15 cellular contexts compared by ENCODE assay signal in the genomic region with DNA sequence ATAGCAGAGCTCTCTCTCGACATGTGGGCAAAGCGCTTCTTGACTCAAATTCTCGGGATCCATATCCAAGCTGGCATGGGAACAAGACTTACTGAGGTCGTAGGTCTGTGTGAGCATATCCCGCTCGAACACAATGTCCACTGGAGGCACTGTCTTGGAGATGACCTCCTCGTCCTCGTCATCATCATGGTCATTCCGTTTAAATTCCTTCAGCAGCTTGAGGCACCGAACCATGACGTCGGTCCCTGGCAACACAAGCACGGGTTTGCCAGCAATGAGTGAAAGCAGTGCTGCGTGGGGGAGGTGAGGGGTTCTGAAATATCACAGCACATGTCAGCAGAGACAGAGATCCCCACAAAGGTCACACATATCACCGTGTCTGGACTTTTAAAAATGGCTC. TPM values are rescaled to one million over a fixed set of nuclear protein-coding genes. Genes with fewer than 3 reads are reported as not detected.
DNase-seq lines count a peak whose midpoint lies in the region; ATAC-seq and TF ChIP-seq lines count a peak whose summit lies in the region.
"Had no signal": no experiment of that assay in that cellular context is flagged by ENCODE, and none has a peak within 500 bp of the region (broad histone marks: within the 10 kb centered on the region; RNA-seq: fewer than 3 reads in every experiment).

No MANE protein-coding gene starts in this region.

- peak overlapping the region; percentile 23 for H3K27ac ChIP-seq in cardiac muscle cell
- H3K27ac ChIP-seq in left lung, result no peak overlapping the region
- H3K27ac ChIP-seq: 22Rv1; BLaER1 treated with 17β-estradiol and CSF1 and Interleukin-3, amounts not matched to agents 10 nM and 100 nM; breast epithelium; transverse colon had no signal

- H3K4me3 ChIP-seq in cardiac muscle cell (no peak overlapping the region), left lung (no peak overlapping the region)
- H3K4me3 ChIP-seq: BLaER1 treated with 17β-estradiol and CSF1 and Interleukin-3, amounts not matched to agents 10 nM and 100 nM; breast epithelium; transverse colon had no signal

- H3K36me3 ChIP-seq in cardiac muscle cell (peaks cover 30% of the 10 kb centered on the region), left lung (peaks cover 6 to 96% of the 10 kb centered on the region in 2 donors)

- no peak for DNase-seq in Right ventricle myocardium inferior (ENCODE audit: missing footprints)
- DNase-seq in cardiac septum (ENCODE audit: low spot score), result no peak
- peak in 1 of 2 donors; percentile 35 for DNase-seq in cardiac muscle cell (ENCODE audit: low read depth in 1 of 2, low spot score in 1 of 2)
- no peak for DNase-seq in left lung
- DNase-seq in NCI-H2081 treated with DMSO at 0.1 percent for 48 hours (lab: John Stamatoyannopoulos, UW), result no peak
- DNase-seq: activated CD4-positive, alpha-beta T cell treated with anti-CD3 and anti-CD28 coated beads for 36 hours; activated naive CD4-positive, alpha-beta T cell treated with Interleukin-2 at 50 U/mL for 16 hours; NCI-H345; transverse colon had no signal

- H3K4me1 ChIP-seq in cardiac muscle cell (ENCODE audit: low read depth) (no peaks in the 10 kb centered on the region), left lung (no peaks in the 10 kb centered on the region)
- H3K4me1 ChIP-seq: BLaER1 treated with 17β-estradiol and CSF1 and Interleukin-3, amounts not matched to agents 10 nM and 100 nM; breast epithelium; transverse colon had no signal

- H3K9me3 ChIP-seq in cardiac muscle cell (ENCODE audit: low read depth) (no peaks in the 10 kb centered on the region), left lung (no peaks in the 10 kb centered on the region)
- H3K9me3 ChIP-seq: BLaER1 treated with 17β-estradiol and CSF1 and Interleukin-3, amounts not matched to agents 10 nM and 100 nM; breast epithelium; transverse colon had no signal

- H3K36me3 Mint-ChIP-seq in nephron (ENCODE audit: low read depth), result peaks cover 81% of the 10 kb centered on the region

- ATAC-seq in Right ventricle myocardium inferior (peak; percentile 61), HG02981 (IDR thresholded peaks at IDR 0.05; ENCODE audit: unreplicated experiment) (no peak), left lung (no peak), GM21515 (IDR thresholded peaks at IDR 0.05; ENCODE audit: unreplicated experiment) (no peak)
- ATAC-seq: activated CD4-positive, alpha-beta T cell treated with anti-CD3 and anti-CD28 coated beads for 36 hours had no signal

- H3K9me3 Mint-ChIP-seq in nephron, result peaks cover 2% of the 10 kb centered on the region

- H3K4me1 Mint-ChIP-seq in nephron, result peaks cover 5% of the 10 kb centered on the region
- H3K4me1 Mint-ChIP-seq: activated CD4-positive, alpha-beta T cell treated with anti-CD3 and anti-CD28 coated beads for 36 hours had no signal

- H3K27me3 ChIP-seq in cardiac muscle cell (no peaks in the 10 kb centered on the region), left lung (no peaks in the 10 kb centered on the region)
- H3K27me3 ChIP-seq: BLaER1 treated with 17β-estradiol and CSF1 and Interleukin-3, amounts not matched to agents 10 nM and 100 nM; breast epithelium; transverse colon had no signal

- TF ChIP-seq CTCF in cardiac muscle cell (IDR thresholded peaks at IDR 0.05; ENCODE audit: low read depth, low read length), result no peak
- TF ChIP-seq CTCF in nephron (IDR thresholded peaks at IDR 0.05; ENCODE audit: unreplicated experiment in 3 of 3), result peak in 2 of 3 experiments; percentile 15 to 20
- no peak for TF ChIP-seq CTCF in left lung (IDR thresholded peaks at IDR 0.05)

- intact Hi-C loops in Right ventricle myocardium inferior (cut with DNase I), result no loop called here
- intact Hi-C loops in cardiac septum (cut with DNase I), result no loop called here
- intact Hi-C loops in left lung (cut with DNase I), result no loop called here

- no peaks in the 10 kb centered on the region for H3K27me3 Mint-ChIP-seq in nephron (ENCODE audit: low read depth)
- H3K27me3 Mint-ChIP-seq: activated CD4-positive, alpha-beta T cell treated with anti-CD3 and anti-CD28 coated beads for 36 hours had no signal

- H3K4me3 Mint-ChIP-seq in nephron, result no peak overlapping the region
- H3K4me3 Mint-ChIP-seq: activated CD4-positive, alpha-beta T cell treated with anti-CD3 and anti-CD28 coated beads for 36 hours had no signal

- H3K27ac Mint-ChIP-seq in nephron, result peak overlapping the region; percentile 55 to 85 (median 63)
- H3K27ac Mint-ChIP-seq: activated CD4-positive, alpha-beta T cell treated with anti-CD3 and anti-CD28 coated beads for 36 hours had no signal

RNA-seq across cellular contexts. Expression of a gene that starts 38.1 kb away (rescaled TPM):
- total RNA-seq in Right ventricle myocardium inferior, result 45.1 TPM
- 66.3 TPM for total RNA-seq in cardiac septum
- 144 and 162 TPM in 2 replicates for total RNA-seq in cardiac muscle cell
- polyA plus RNA-seq in cardiac muscle cell, result 82.9 and 113 TPM in 2 replicates
- total RNA-seq in left lung, result 10 to 100 TPM; 61.5 to 63.4 TPM

RNA-seq across cellular contexts. Expression of a gene that starts 38.3 kb away (rescaled TPM):
- total RNA-seq in Right ventricle myocardium inferior (8.0 TPM), cardiac septum (22.6 TPM), cardiac muscle cell (12.6 and 24.1 TPM in 2 replicates), left lung (10 to 100 TPM; 23.4 to 29.2 TPM)
- 10.8 and 11.2 TPM in 2 replicates for polyA plus RNA-seq in cardiac muscle cell

Comparison
In these comparisons a context has a peak if more than half of its experiments do, and no peak if none do; other contexts are left out.
1. CTCF ChIP-seq: peak in nephron (2 of 3); none in cardiac muscle cell (single experiment) and left lung (0 of 2).